18 cellular contexts compared by ENCODE assay signal in genomic region chr3:186385856-186386602, GRCh38. TPM values are rescaled to one million over a fixed set of nuclear protein-coding genes. Genes with fewer than 3 reads are reported as not detected.
A peak's percentile ranks its signal among the peaks of the same experiment; 100 is the strongest.
DNase-seq lines count a peak whose midpoint lies in the region; ATAC-seq, FAIRE-seq and TF ChIP-seq lines count a peak whose summit lies in the region.
"Had no signal": no experiment of that assay in that cellular context is flagged by ENCODE, and none has a peak within 500 bp of the region (broad histone marks: within the 10 kb centered on the region; RNA-seq: fewer than 3 reads in every experiment).

No MANE protein-coding gene starts in this region.

- H2AFZ ChIP-seq in mammary epithelial cell (ENCODE audit: low read depth, low read length) (no peak overlapping the region), GM23248 (no peak overlapping the region), HepG2 (ENCODE audit: low read length) (no peak overlapping the region)

- dilution Hi-C loops in mammary epithelial cell (cut with HindIII; ENCODE audit: low sequenced_read_pairs) = no loop called here

- H3K9me3 Mint-ChIP-seq in stimulated activated effector memory CD8-positive, alpha-beta T cell treated with anti-CD3 and anti-CD28 coated beads, Interleukin-12 subunit alpha, Interleukin-12 subunit beta, amount 100 ng/mL, for 72 hours = no peaks in the 10 kb centered on the region
- H3K9me3 Mint-ChIP-seq: CD8-positive, alpha-beta memory T cell; HFFc6 had no signal

- H3F3A ChIP-seq in GM23248 (ENCODE audit: insufficient read depth) = no peaks in the 10 kb centered on the region

- H3K9me3 ChIP-seq in mammary epithelial cell (replicated peaks; ENCODE audit: insufficient read depth, low read length) (no peaks in the 10 kb centered on the region), breast epithelium (no peaks in the 10 kb centered on the region), GM23248 (ENCODE audit: low read depth) (no peaks in the 10 kb centered on the region), HepG2 (ENCODE audit: low read length) (no peaks in the 10 kb centered on the region)

- H3K4me3 ChIP-seq in mammary epithelial cell (replicated peaks in 1 of 3; ENCODE audit: insufficient read depth in 1 of 3, low read depth in 2 of 3, low read length in 3 of 3) (no peak overlapping the region), breast epithelium (no peak overlapping the region), GM23248 (no peak overlapping the region), coronary artery (no peak overlapping the region), HepG2 (replicated peaks in 1 of 3; ENCODE audit: insufficient read depth in 1 of 3, low read depth in 2 of 3, low read length in 3 of 3) (no peak overlapping the region)

- H3K36me3 ChIP-seq in mammary epithelial cell (ENCODE audit: insufficient read depth, low read length) (no peaks in the 10 kb centered on the region), breast epithelium (no peaks in the 10 kb centered on the region), GM23248 (ENCODE audit: low read depth) (no peaks in the 10 kb centered on the region), HepG2 (replicated peaks in 1 of 2; ENCODE audit: control insufficient read depth in 1 of 2, insufficient read depth in 2 of 2, low read length in 2 of 2) (no peaks in the 10 kb centered on the region)

- H3K4me2 ChIP-seq in mammary epithelial cell (ENCODE audit: insufficient read depth, low read depth, low read length) = no peak overlapping the region
- H3K4me2 ChIP-seq in GM23248 (ENCODE audit: unreplicated experiment) = no peak overlapping the region
- H3K4me2 ChIP-seq in HepG2 (ENCODE audit: low read depth, low read length) = no peak overlapping the region

- no peaks in the 10 kb centered on the region for H3K36me3 Mint-ChIP-seq in stimulated activated effector memory CD8-positive, alpha-beta T cell treated with anti-CD3 and anti-CD28 coated beads, Interleukin-12 subunit alpha, Interleukin-12 subunit beta, amount 100 ng/mL, for 72 hours
- H3K36me3 Mint-ChIP-seq: CD14-positive monocyte; CD8-positive, alpha-beta memory T cell had no signal

- TF ChIP-seq POLR2A in breast epithelium (IDR thresholded peaks at IDR 0.05) = no peak
- no peak for TF ChIP-seq POLR2A in HepG2 (IDR thresholded peaks at IDR 0.05; ENCODE audit: insufficient read depth in 1 of 2, low read depth in 2 of 2, low read length in 2 of 2)

- H3K4me1 ChIP-seq in mammary epithelial cell (ENCODE audit: insufficient read depth, low read length) (peaks cover 22% of the 10 kb centered on the region), breast epithelium (no peaks in the 10 kb centered on the region), GM23248 (ENCODE audit: insufficient read depth) (no peaks in the 10 kb centered on the region), HepG2 (ENCODE audit: insufficient read depth, low read length) (peaks cover 18% of the 10 kb centered on the region)

- 98% methylated on average over 5 of the region's 5 CpGs for WGBS in mammary epithelial cell (ENCODE audit: low coverage, missing lambda C conversion rate)
- WGBS in GM23248 (ENCODE audit: low coverage in 1 of 2, low lambda C conversion rate in 2 of 2, missing lambda C conversion rate in 2 of 2), 2 experiments = 57 to 60% methylated on average over 5 of the region's 5 CpGs
- 40% methylated on average over 4 of the region's 5 CpGs for WGBS in HepG2 (ENCODE audit: low lambda C conversion rate)

- peak; percentile 20 for DNase-seq in mammary epithelial cell
- DNase-seq in breast epithelium (ENCODE audit: low spot score in 2 of 2) = no peak
- DNase-seq in GM23248 = peak; percentile 19
- DNase-seq in coronary artery (ENCODE audit: low spot score) = peak; percentile 33
- DNase-seq in stimulated activated effector memory CD8-positive, alpha-beta T cell treated with anti-CD3 and anti-CD28 coated beads, Interleukin-12 subunit alpha, Interleukin-12 subunit beta, amount 100 ng/mL, for 72 hours (ENCODE audit: low spot score in 2 of 2) = no peak
- DNase-seq in NCI-H1092 (lab: John Stamatoyannopoulos, UW) = no peak
- DNase-seq in HepG2 (ENCODE audit: low spot score) = no peak
- DNase-seq: ACHN; CD8-positive, alpha-beta memory T cell; DMS53; GF-D8; HCEC 1CT; HFFc6 had no signal

- TF ChIP-seq CTCF in mammary epithelial cell (conservative IDR thresholded peaks at IDR 0.05 in 1 of 2, IDR thresholded peaks at IDR 0.05 in 1 of 2; ENCODE audit: extremely low read depth in 1 of 2, insufficient read depth in 1 of 2, low read depth in 1 of 2, low read length in 2 of 2) = no peak
- TF ChIP-seq CTCF in breast epithelium (IDR thresholded peaks at IDR 0.05) = no peak
- TF ChIP-seq CTCF in coronary artery (IDR thresholded peaks at IDR 0.05) = no peak
- TF ChIP-seq CTCF in HepG2 (CRISPR knock-in tag; IDR thresholded peaks at IDR 0.05) = no peak

- ATAC-seq in stimulated activated effector memory CD8-positive, alpha-beta T cell treated with anti-CD3 and anti-CD28 coated beads, Interleukin-12 subunit alpha, Interleukin-12 subunit beta, amount 100 ng/mL, for 72 hours = peak; percentile 39
- no peak for ATAC-seq in HepG2
- ATAC-seq in HG03135 (IDR thresholded peaks at IDR 0.05; ENCODE audit: unreplicated experiment) = no peak

- no peak overlapping the region for H3K9ac ChIP-seq in mammary epithelial cell (ENCODE audit: insufficient read depth, low read length)
- no peak overlapping the region for H3K9ac ChIP-seq in GM23248
- no peak overlapping the region for H3K9ac ChIP-seq in HepG2 (ENCODE audit: insufficient read depth, low read depth, low read length)

- no peak for FAIRE-seq in HepG2 (lab: Jason Lieb, UNC)
- FAIRE-seq: GM19239 had no signal

- TF ChIP-seq RAD21 in HepG2 (CRISPR knock-in tag; IDR thresholded peaks at IDR 0.05) = no peak

- BruUV-seq in mammary epithelial cell (replicated peaks; lab: Mats Ljungman, UMichigan) = no TSS peak
- no TSS peak for BruUV-seq in HepG2 (replicated peaks; lab: Mats Ljungman, UMichigan)

- no peak overlapping the region for H3K4me3 Mint-ChIP-seq in stimulated activated effector memory CD8-positive, alpha-beta T cell treated with anti-CD3 and anti-CD28 coated beads, Interleukin-12 subunit alpha, Interleukin-12 subunit beta, amount 100 ng/mL, for 72 hours
- H3K4me3 Mint-ChIP-seq: B cell; CD14-positive monocyte; CD8-positive, alpha-beta memory T cell; HFFc6 had no signal

- H3K79me2 ChIP-seq in mammary epithelial cell (ENCODE audit: insufficient read depth, low read length) = no peaks in the 10 kb centered on the region
- H3K79me2 ChIP-seq in GM23248 (ENCODE audit: insufficient read depth) = no peaks in the 10 kb centered on the region
- H3K79me2 ChIP-seq in HepG2 (ENCODE audit: insufficient read depth, low read length) = no peaks in the 10 kb centered on the region

- POLR2A ChIA-PET in HepG2 (lab: Yijun Ruan, JAX) = no interaction called here

- CTCF ChIA-PET in mammary epithelial cell (lab: Charles Lee; ENCODE audit: low non-redundant PET) (no interaction called here), HepG2 (lab: Yijun Ruan, JAX; ENCODE audit: low intra/inter-chr PET ratio, low total read pairs) (no interaction called here)

- H3K27me3 ChIP-seq in mammary epithelial cell (ENCODE audit: insufficient read depth, low read length) (no peaks in the 10 kb centered on the region), breast epithelium (no peaks in the 10 kb centered on the region), GM23248 (replicated peaks; ENCODE audit: insufficient read depth) (peaks cover 28% of the 10 kb centered on the region), HepG2 (ENCODE audit: control insufficient read depth in 1 of 2, insufficient read depth in 2 of 2, low read length in 2 of 2) (0 out of 5 replicates have a peak, but pooled peaks cover 0 to 4% of the 10 kb centered on the region in 2 experiments)

- H4K20me1 ChIP-seq in mammary epithelial cell (ENCODE audit: insufficient read depth, low read length) = no peaks in the 10 kb centered on the region
- H4K20me1 ChIP-seq in GM23248 (ENCODE audit: insufficient read depth) = no peaks in the 10 kb centered on the region
- H4K20me1 ChIP-seq in HepG2 (ENCODE audit: insufficient read depth, low read length) = no peaks in the 10 kb centered on the region

- no peak overlapping the region for H3K27ac Mint-ChIP-seq in stimulated activated effector memory CD8-positive, alpha-beta T cell treated with anti-CD3 and anti-CD28 coated beads, Interleukin-12 subunit alpha, Interleukin-12 subunit beta, amount 100 ng/mL, for 72 hours
- H3K27ac Mint-ChIP-seq: B cell, CD14-positive monocyte, HFFc6 had no signal

- in situ Hi-C loops in mammary epithelial cell (cut with MboI; ENCODE audit: low sequenced_read_pairs in 2 of 2) (no loop called here), GM23248 (cut with MboI) (no loop called here), HepG2 (cut with HindIII; ENCODE audit: extremely low pct_ligation_motif_present, low pct_unique_long_range_greater_than_20kb) (no loop called here)

- TF ChIP-seq EP300 in HepG2 (IDR thresholded peaks at IDR 0.05; ENCODE audit: low read depth in 2 of 2, low read length in 2 of 2) (no peak), HepG2 (CRISPR knock-in tag; IDR thresholded peaks at IDR 0.05; ENCODE audit: borderline replicate concordance) (no peak)

- no peaks in the 10 kb centered on the region for H3K9me2 ChIP-seq in GM23248 (ENCODE audit: insufficient read depth)

- intact Hi-C loops in mammary epithelial cell (cut with micrococcal nuclease) (no loop called here), breast epithelium (cut with DNase I; ENCODE audit: low total_unique reads) (no loop called here), HepG2 (cut with micrococcal nuclease; ENCODE audit: unreplicated experiment) (no loop called here)

- peaks cover 2% of the 10 kb centered on the region for H3K4me1 Mint-ChIP-seq in stimulated activated effector memory CD8-positive, alpha-beta T cell treated with anti-CD3 and anti-CD28 coated beads, Interleukin-12 subunit alpha, Interleukin-12 subunit beta, amount 100 ng/mL, for 72 hours

- no peak overlapping the region for H3K27ac ChIP-seq in mammary epithelial cell (ENCODE audit: insufficient read depth, low read depth, low read length)
- H3K27ac ChIP-seq in breast epithelium = no peak overlapping the region
- no peak overlapping the region for H3K27ac ChIP-seq in GM23248
- H3K27ac ChIP-seq in coronary artery = no peak overlapping the region
- no peak overlapping the region for H3K27ac ChIP-seq in HepG2 (ENCODE audit: extremely low read length, insufficient read depth, low read length)
- H3K27ac ChIP-seq: HL-60 had no signal

RNA-seq across cellular contexts. Expression of gene DGKG, which starts 24.0 kb away (rescaled TPM):
- total RNA-seq in mammary epithelial cell (1 to 10 TPM; 1.3 to 2.5 TPM), breast epithelium (1 to 10 TPM in 2 of 3 donors, under 1 TPM in 1; 0.59 to 2.3 (median 2.1) TPM), HepG2 (2016; rRNA removed; fragmentation: Illumina TruSeq; extraction: Trizol) (6.2 and 10.2 TPM in 2 replicates)
- polyA plus RNA-seq in mammary epithelial cell (2.1 TPM), GM23248 (2016; fragmentation: Nextera tagmentation; extraction: Ambion mirVana) (not detected in 2 replicates), HepG2 (2011; rRNA removed) (3.1 and 3.8 TPM in 2 replicates)
- polyA minus RNA-seq in mammary epithelial cell = not detected
- total RNA-seq in GM23248 (2014; rRNA removed; shearing (Covaris generic)) = 0.38 TPM in 1 of 2 replicates, not detected in the other
- total RNA-seq in HepG2 (2016; cell fraction: cytosol; rRNA removed; fragmentation: Illumina TruSeq; extraction: Trizol; ENCODE audit: low read depth) = 7.1 TPM in 2 replicates
- 6.5 and 10.7 TPM in 2 replicates for total RNA-seq in HepG2 (2016; cell fraction: insoluble cytoplasmic fraction; rRNA removed; fragmentation: Illumina TruSeq; extraction: Trizol)
- total RNA-seq in HepG2 (2016; cell fraction: membrane; rRNA removed; fragmentation: Illumina TruSeq; extraction: Trizol) = 7.4 and 9.0 TPM in 2 replicates
- 6.0 and 6.2 TPM in 2 replicates for total RNA-seq in HepG2 (2016; cell fraction: nucleus; rRNA removed; fragmentation: Illumina TruSeq; extraction: Trizol)
- polyA plus RNA-seq in HepG2 (2011; cell fraction: cytosol; rRNA removed) = 3.0 and 3.5 TPM in 2 replicates
- 2.5 and 3.9 TPM in 2 replicates for polyA plus RNA-seq in HepG2 (2011; cell fraction: nucleus; rRNA removed)
- 3.7 and 6.9 TPM in 2 replicates for polyA plus RNA-seq in HepG2 (2012)
- 2.6 and 3.2 TPM in 2 replicates for polyA plus RNA-seq in HepG2 (2016; cell fraction: cytosol; fragmentation: Illumina TruSeq; extraction: Trizol; ENCODE audit: low read depth)
- polyA plus RNA-seq in HepG2 (2016; cell fraction: insoluble cytoplasmic fraction; fragmentation: Illumina TruSeq; extraction: Trizol; ENCODE audit: low read depth) = 7.5 and 8.9 TPM in 2 replicates
- 4.2 and 5.5 TPM in 2 replicates for polyA plus RNA-seq in HepG2 (2016; cell fraction: membrane; fragmentation: Illumina TruSeq; extraction: Trizol; ENCODE audit: low read depth)
- polyA plus RNA-seq in HepG2 (2016; cell fraction: nucleus; fragmentation: Illumina TruSeq; extraction: Trizol; ENCODE audit: insufficient read depth, low read depth) = 2.1 and 4.9 TPM in 2 replicates
- 6.4 TPM in 1 of 2 replicates, not detected in the other for polyA minus RNA-seq in HepG2 (2011; rRNA and poly(A)+ RNA removed; ENCODE audit: low replicate concordance)
- 3.3 and 4.8 TPM in 2 replicates for polyA minus RNA-seq in HepG2 (2011; cell fraction: cytosol; rRNA and poly(A)+ RNA removed)
- 9.3 and 13.4 TPM in 2 replicates for polyA minus RNA-seq in HepG2 (2011; cell fraction: nucleus; rRNA and poly(A)+ RNA removed)
- polyA plus RNA-seq: CD8-positive, alpha-beta memory T cell had no signal

Comparison
In these comparisons a context has a peak if more than half of its experiments do, and no peak if none do; other contexts are left out.
1. DNase-seq: peak in mammary epithelial cell (single experiment), GM23248 (single experiment) and coronary artery (single experiment); none in breast epithelium (0 of 2), stimulated activated effector memory CD8-positive, alpha-beta T cell treated with anti-CD3 and anti-CD28 coated beads, Interleukin-12 subunit alpha, Interleukin-12 subunit beta, amount 100 ng/mL, for 72 hours (0 of 2), NCI-H1092 (single experiment) and HepG2 (single experiment).